Comparison of ENCODE assay signal across 22 cellular contexts in the genomic region with DNA sequence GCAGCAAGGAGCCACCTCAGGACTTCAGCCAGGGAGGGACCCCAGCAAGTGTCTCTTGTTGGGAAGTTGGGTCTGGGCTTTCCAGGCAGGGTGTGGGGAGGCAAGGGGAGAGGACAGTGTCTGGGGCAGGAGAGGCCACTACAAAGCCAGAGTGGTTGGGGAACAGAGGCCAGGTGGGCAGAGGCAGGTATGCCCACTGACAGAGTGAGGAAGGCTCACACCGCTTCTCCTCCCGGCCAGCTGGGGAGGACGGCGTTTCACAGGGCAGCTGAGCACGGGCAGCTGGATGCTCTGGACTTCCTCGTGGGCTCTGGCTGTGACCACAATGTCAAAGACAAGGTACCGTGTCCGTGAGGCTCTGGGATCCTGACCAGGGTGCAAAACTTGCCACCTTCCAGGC.
"Had no signal": no experiment of that assay in that cellular context is flagged by ENCODE, and none has a peak within 500 bp of the region (broad histone marks: within the 10 kb centered on the region; RNA-seq: fewer than 3 reads in every experiment).

No MANE protein-coding gene starts in this region.

- DNase-seq: dermis blood vessel endothelial cell; dorsolateral prefrontal cortex; effector CD4-positive, alpha-beta T cell; effector memory CD4-positive, alpha-beta T cell; foreskin keratinocyte; heart left ventricle; hypothalamus; left cardiac atrium; left lung; left ventricle myocardium superior; lower lobe of right lung; mesenchymal stem cell; midbrain had no signal

- FAIRE-seq: colon, endothelial cell of umbilical vein, frontal cortex, islet of Langerhans, keratinocyte had no signal

- H3K36me3 ChIP-seq: left lung had no signal

- H3K4me1 ChIP-seq: foreskin keratinocyte, left lung, lower lobe of right lung had no signal

- H3K27ac ChIP-seq: coronary artery, dorsolateral prefrontal cortex, esophagus muscularis mucosa, foreskin keratinocyte, gastroesophageal sphincter, heart left ventricle, hepatocyte, left lung, lower lobe of right lung had no signal

- H3K9me3 ChIP-seq: esophagus muscularis mucosa, gastroesophageal sphincter, left lung, lower lobe of right lung had no signal

- H2AFZ ChIP-seq: hepatocyte had no signal

- H3K27me3 ChIP-seq: dorsolateral prefrontal cortex, esophagus muscularis mucosa, foreskin keratinocyte, gastroesophageal sphincter, heart left ventricle, hepatocyte, left lung had no signal

- H3K4me3 ChIP-seq: coronary artery, dorsolateral prefrontal cortex, esophagus muscularis mucosa, gastroesophageal sphincter, heart left ventricle, hepatocyte, left lung, lower lobe of right lung had no signal

- H3K79me2 ChIP-seq: hepatocyte had no signal

- ATAC-seq: foreskin keratinocyte, gastroesophageal sphincter, heart left ventricle, left cardiac atrium, left lung, left ventricle myocardium superior, lower lobe of right lung had no signal

- H3K4me2 ChIP-seq: hepatocyte had no signal
